ENCODE assay signal across 20 cellular contexts in the genomic region with DNA sequence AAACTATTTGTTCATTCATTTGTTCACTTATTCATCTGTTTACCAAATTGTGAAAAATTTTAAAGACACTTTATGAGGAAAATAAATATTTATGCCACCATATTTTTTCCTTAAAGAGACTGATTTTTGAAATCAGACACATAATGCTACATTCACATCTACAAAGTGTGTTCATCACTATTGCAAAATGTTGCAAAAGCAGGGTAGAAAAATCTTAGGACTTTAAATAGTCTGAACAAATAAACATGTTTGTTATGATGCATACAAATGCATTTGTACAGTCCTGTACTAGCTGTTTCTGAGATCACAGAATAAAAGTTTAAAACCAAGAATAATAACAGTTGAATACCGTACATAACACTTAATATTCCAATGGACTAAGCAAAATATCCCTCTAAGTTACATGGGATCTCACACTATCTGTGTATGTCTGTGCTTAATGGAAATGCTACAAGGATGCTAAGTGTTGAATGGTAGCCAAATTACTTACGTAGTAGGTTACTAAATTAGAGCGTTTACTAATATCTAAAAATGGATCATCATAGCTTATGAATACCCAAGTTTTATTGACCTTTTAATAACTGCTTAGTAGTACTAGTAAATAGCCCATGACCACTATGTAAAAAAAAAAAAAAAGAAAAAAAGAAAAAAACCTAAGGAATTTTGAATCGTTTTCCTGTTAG. TPM values are rescaled to one million over a fixed set of nuclear protein-coding genes. Genes with fewer than 3 reads are reported as not detected.
DNase-seq lines count a peak whose midpoint lies in the region; ATAC-seq and TF ChIP-seq lines count a peak whose summit lies in the region.
"Had no signal": no experiment of that assay in that cellular context is flagged by ENCODE, and none has a peak within 500 bp of the region (broad histone marks: within the 10 kb centered on the region; RNA-seq: fewer than 3 reads in every experiment).

No MANE protein-coding gene starts in this region.

- TF ChIP-seq CTCF in neutrophil (IDR thresholded peaks at IDR 0.05), result no peak
- TF ChIP-seq CTCF in mucosa of descending colon (IDR thresholded peaks at IDR 0.05), result no peak

- intact Hi-C loops in left ventricle myocardium superior (cut with micrococcal nuclease) (no loop called here), left cardiac atrium (cut with DNase I) (no loop called here), mucosa of descending colon (cut with DNase I, micrococcal nuclease) (no loop called here)

- ATAC-seq in left ventricle myocardium superior (peak; percentile 57), left cardiac atrium (no peak), mucosa of descending colon (no peak), HG03520 (IDR thresholded peaks at IDR 0.05; ENCODE audit: unreplicated experiment) (no peak)
- ATAC-seq in stimulated activated naive B cell treated with anti-CD40 and anti-IgM and Interleukin-4, amounts not matched to agents 10 μg/mL and 1 μg/mL and 100 μg/mL, for 72 hours (replicated peaks), result no peak

- no peak overlapping the region for H3K27ac Mint-ChIP-seq in stimulated activated naive B cell treated with anti-CD40 and anti-IgM and Interleukin-4, amounts not matched to agents 10 μg/mL and 1 μg/mL and 100 μg/mL, for 72 hours
- H3K27ac Mint-ChIP-seq: HFFc6 had no signal

- peak overlapping the region; percentile 60 for H3K27ac ChIP-seq in neutrophil
- H3K27ac ChIP-seq: BLaER1 treated with 17β-estradiol and CSF1 and Interleukin-3, amounts not matched to agents 10 nM and 100 nM; GM23248; HL-60; SK-N-MC had no signal

- H3K4me3 ChIP-seq in neutrophil (ENCODE audit: low read depth in 1 of 2, low read length in 1 of 2) (no peak overlapping the region), mucosa of descending colon (no peak overlapping the region)
- H3K4me3 ChIP-seq: BLaER1 treated with 17β-estradiol and CSF1 and Interleukin-3, amounts not matched to agents 10 nM and 100 nM; GM23248; SK-N-MC had no signal

- H3K4me1 Mint-ChIP-seq in stimulated activated naive B cell treated with anti-CD40 and anti-IgM and Interleukin-4, amounts not matched to agents 10 μg/mL and 1 μg/mL and 100 μg/mL, for 72 hours, result peaks cover 6 to 22% of the 10 kb centered on the region in 2 donors

- H3K27me3 ChIP-seq in neutrophil, result no peaks in the 10 kb centered on the region
- H3K27me3 ChIP-seq: BLaER1 treated with 17β-estradiol and CSF1 and Interleukin-3, amounts not matched to agents 10 nM and 100 nM had no signal

- H3K4me1 ChIP-seq in neutrophil (ENCODE audit: control insufficient read depth in 1 of 2, insufficient read depth in 1 of 2, low read depth in 1 of 2, low read length in 1 of 2) (peaks cover 8 to 9% of the 10 kb centered on the region in 2 experiments), mucosa of descending colon (ENCODE audit: low read depth) (peaks cover 27% of the 10 kb centered on the region)

- peaks cover 16 to 23% of the 10 kb centered on the region in 2 donors for H3K36me3 Mint-ChIP-seq in stimulated activated naive B cell treated with anti-CD40 and anti-IgM and Interleukin-4, amounts not matched to agents 10 μg/mL and 1 μg/mL and 100 μg/mL, for 72 hours

- peaks cover 0 to 4% of the 10 kb centered on the region in 2 donors for H3K9me3 Mint-ChIP-seq in stimulated activated naive B cell treated with anti-CD40 and anti-IgM and Interleukin-4, amounts not matched to agents 10 μg/mL and 1 μg/mL and 100 μg/mL, for 72 hours

- H3K9me3 ChIP-seq in neutrophil, result no peaks in the 10 kb centered on the region
- H3K9me3 ChIP-seq in mucosa of descending colon, result no peaks in the 10 kb centered on the region

- no peak overlapping the region for H3K4me3 Mint-ChIP-seq in stimulated activated naive B cell treated with anti-CD40 and anti-IgM and Interleukin-4, amounts not matched to agents 10 μg/mL and 1 μg/mL and 100 μg/mL, for 72 hours
- H3K4me3 Mint-ChIP-seq: HFFc6 had no signal

- DNase-seq in left ventricle myocardium superior (no peak), left cardiac atrium (no peak), amniotic epithelial cell (ENCODE audit: low read depth) (peak; percentile 33), mucosa of descending colon (no peak)
- no peak for DNase-seq in stimulated activated naive B cell treated with anti-CD40 and anti-IgM and Interleukin-4, amounts not matched to agents 10 μg/mL and 1 μg/mL and 100 μg/mL, for 72 hours
- no peak for DNase-seq in stimulated activated CD8-positive, alpha-beta memory T cell treated with anti-CD3 and anti-CD28 coated beads, Interleukin-4, amount 100 ng/mL, for 48 hours
- DNase-seq: 8988T, COR-L47, GM23248, HFFc6, KBM-7, NCI-H1092, NCI-H2227 treated with DMSO at 0.1 percent for 48 hours, NCI-H524 treated with DMSO at 0.1 percent for 48 hours, OCI-M1 had no signal

- H3K36me3 ChIP-seq in neutrophil (peaks cover 26% of the 10 kb centered on the region), mucosa of descending colon (ENCODE audit: low read depth) (no peaks in the 10 kb centered on the region)

- H3K27me3 Mint-ChIP-seq in stimulated activated naive B cell treated with anti-CD40 and anti-IgM and Interleukin-4, amounts not matched to agents 10 μg/mL and 1 μg/mL and 100 μg/mL, for 72 hours, result no peaks in the 10 kb centered on the region

RNA-seq across cellular contexts. Expression of gene ATP11B, which starts 25.1 kb away (rescaled TPM):
- total RNA-seq in left ventricle myocardium superior, result 32.3 TPM
- total RNA-seq in left cardiac atrium, result 10 to 100 TPM; 38.5 to 49.4 TPM
- 100 to 1,000 TPM; 100 to 107 (median 102) TPM for total RNA-seq in mucosa of descending colon
